In genomic region chr22:29120098-29120776, GRCh38 we compare ENCODE assay signal across 2 cellular contexts.
TF ChIP-seq lines count a peak whose summit lies in the region.

No MANE protein-coding gene starts in this region.

TF ChIP-seq in A549, 52 proteins besides CTCF, POLR2A, EP300 and RAD21:
- peak; percentile 85 for TF ChIP-seq KDM1A (IDR thresholded peaks at IDR 0.05; ENCODE audit: low read depth)
- TF ChIP-seq CHD4 (IDR thresholded peaks at IDR 0.05; ENCODE audit: borderline replicate concordance): peak; percentile 93; the same call in 1 of the 2 replicates
- peak; percentile 69; the same call in 1 of the 2 replicates for TF ChIP-seq HDAC2 (IDR thresholded peaks at IDR 0.05)

TF ChIP-seq in HepG2, 621 proteins besides CTCF, POLR2A, EP300 and RAD21:
- 0 out of 2 replicates have a peak, but pooled peaks have one; percentile 33 for TF ChIP-seq ZNF263 (CRISPR knock-in tag; IDR thresholded peaks at IDR 0.05)
